8 cellular contexts compared by ENCODE assay signal in the genomic region with DNA sequence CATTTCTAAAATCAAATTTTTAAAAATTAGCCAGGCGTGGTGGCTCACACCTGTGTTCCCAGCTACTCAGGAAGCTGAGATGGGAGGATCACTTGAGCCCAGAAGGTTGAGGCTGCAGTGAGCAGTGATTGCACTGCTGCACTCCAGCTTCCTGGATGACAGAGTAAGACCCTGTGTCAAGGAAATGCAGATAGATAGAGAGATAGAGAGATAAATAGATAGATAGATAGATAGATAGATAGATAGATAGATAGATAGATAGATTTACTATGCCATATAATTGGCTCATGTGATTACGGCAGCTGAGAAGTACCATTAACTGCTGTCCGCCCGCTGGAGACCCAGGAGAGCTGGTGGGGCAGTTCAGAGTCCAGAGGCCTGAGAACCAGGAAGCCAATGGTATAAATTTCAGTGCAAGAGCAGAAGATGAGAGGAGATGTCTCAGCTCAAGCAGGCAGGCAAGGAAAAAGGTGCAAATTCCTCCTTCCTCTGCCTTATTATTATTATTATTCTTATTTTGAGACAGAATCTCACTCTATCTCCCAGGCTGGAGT.
"Had no signal": no experiment of that assay in that cellular context is flagged by ENCODE, and none has a peak within 500 bp of the region (broad histone marks: within the 10 kb centered on the region; RNA-seq: fewer than 3 reads in every experiment).

No MANE protein-coding gene starts in this region.

- ATAC-seq: GM23338 had no signal

- H3K4me3 ChIP-seq: GM23338 had no signal

- DNase-seq: H9, HCEC 1CT, IMR-90, KBM-7 had no signal

- FAIRE-seq: H1, H54, HTR-8/SVneo had no signal
